In the genomic region with DNA sequence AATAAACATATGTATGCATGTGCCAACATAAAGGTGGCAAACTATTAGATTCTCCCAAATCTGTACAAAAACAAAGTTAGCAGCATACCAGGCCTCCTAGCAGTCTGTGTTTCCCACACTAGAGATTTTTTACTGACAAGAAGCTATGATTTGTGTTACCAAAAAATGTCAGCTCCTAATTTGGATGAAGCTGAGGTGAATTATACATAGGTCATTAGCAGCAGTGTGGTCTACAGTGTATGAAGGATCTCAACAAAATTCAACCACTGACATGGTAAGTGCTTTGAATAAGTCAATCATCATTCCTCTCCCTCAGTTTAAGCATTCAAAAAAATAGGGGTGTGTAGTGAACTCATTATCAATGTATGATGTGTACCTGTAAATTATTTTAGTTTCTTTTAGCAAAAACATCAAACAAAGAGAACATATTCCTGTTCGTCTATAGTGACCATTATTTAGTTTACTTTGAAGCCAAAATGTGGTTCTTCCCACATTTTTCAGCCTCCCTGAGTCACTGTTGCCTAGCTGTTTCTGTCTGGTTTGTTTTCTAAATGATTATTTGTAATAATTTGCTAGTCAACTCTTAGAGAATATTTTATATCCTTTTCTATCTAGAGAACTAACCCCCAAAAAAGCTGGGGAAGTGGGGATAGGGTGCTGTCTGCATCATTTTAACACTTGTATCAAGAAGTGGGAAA, we compare ENCODE assay signal across 15 cellular contexts. TPM values are rescaled to one million over a fixed set of nuclear protein-coding genes. Genes with fewer than 3 reads are reported as not detected.
DNase-seq lines count a peak whose midpoint lies in the region; ATAC-seq and TF ChIP-seq lines count a peak whose summit lies in the region.
"Had no signal": no experiment of that assay in that cellular context is flagged by ENCODE, and none has a peak within 500 bp of the region (broad histone marks: within the 10 kb centered on the region; RNA-seq: fewer than 3 reads in every experiment).

No MANE protein-coding gene starts in this region.

- WGBS in SK-N-SH (ENCODE audit: low lambda C conversion rate), result 21% methylated on average over 1 of the region's 1 CpG

- H3K9ac ChIP-seq in SK-N-SH, result no peak overlapping the region

- POLR2A ChIA-PET in SK-N-SH (lab: Yijun Ruan, JAX), result no interaction called here

- H3K27me3 ChIP-seq in SK-N-SH (ENCODE audit: insufficient read depth) (no peaks in the 10 kb centered on the region), osteoblast (ENCODE audit: insufficient read depth, low read length) (no peaks in the 10 kb centered on the region)

- CTCF ChIA-PET in SK-N-SH (lab: Yijun Ruan, JAX), result interaction anchor here (2.8 kb wide), 1 partner anchor 46 kb away, joined by 8 read pairs; no protein-coding TSS in a partner anchor

- peaks cover 2% of the 10 kb centered on the region for H3F3A ChIP-seq in SK-N-SH (replicated peaks; ENCODE audit: insufficient read depth)

- peak; percentile 10 for DNase-seq in ELR (ENCODE audit: low read depth)
- DNase-seq in SK-N-SH, result no peak
- peak; percentile 14 for DNase-seq in fibroblast of gingiva (ENCODE audit: low read depth)
- DNase-seq in osteoblast (ENCODE audit: insufficient read length, low spot score, missing footprints), result no peak
- no peak for DNase-seq in putamen (ENCODE audit: low spot score)
- no peak for DNase-seq in DMS 273 treated with DMSO at 0.1 percent for 48 hours (lab: John Stamatoyannopoulos, UW)
- DNase-seq: CD8-positive, alpha-beta memory T cell; GOT3; Kasumi-1; NCI-H1436; NCI-H345; NK-92 treated with Interleukin-12 subunit alpha and Interleukin-12 subunit beta, amount 100 ng/mL, for 24 hours had no signal

- H2AFZ ChIP-seq in SK-N-SH (ENCODE audit: low read depth) (peak overlapping the region; percentile 20), osteoblast (ENCODE audit: low read length) (peak overlapping the region; percentile 12)

- peaks cover 3% of the 10 kb centered on the region; the same call in 1 of the 2 replicates for H3K9me3 ChIP-seq in SK-N-SH
- no peaks in the 10 kb centered on the region for H3K9me3 ChIP-seq in osteoblast (ENCODE audit: low read depth, low read length)

- H3K36me3 ChIP-seq in SK-N-SH (replicated peaks in 1 of 2; ENCODE audit: control insufficient read depth in 1 of 2, insufficient read depth in 2 of 2, low read length in 1 of 2), result no peaks in the 10 kb centered on the region
- no peaks in the 10 kb centered on the region for H3K36me3 ChIP-seq in osteoblast (ENCODE audit: insufficient read depth, low read length)

- H3K27ac ChIP-seq in SK-N-SH (ENCODE audit: low read depth in 2 of 2, low read length in 1 of 2) (0 out of 4 replicates have a peak overlapping the region, but pooled peaks of 1 of the 2 experiments have one; percentile 19), osteoblast (ENCODE audit: low read depth, low read length) (peak overlapping the region; percentile 79)

- H3K9me2 ChIP-seq in SK-N-SH, result no peaks in the 10 kb centered on the region

- H3K4me1 ChIP-seq in SK-N-SH (ENCODE audit: control insufficient read depth in 1 of 2, insufficient read depth in 2 of 2, low read depth in 1 of 2, low read length in 1 of 2), result peaks cover 0 to 14% of the 10 kb centered on the region in 2 experiments; a peak in 1 of 4 replicates
- peaks cover 19% of the 10 kb centered on the region for H3K4me1 ChIP-seq in osteoblast (ENCODE audit: insufficient read depth, low read length)

- H3K4me2 ChIP-seq in SK-N-SH, result 0 out of 2 replicates have a peak overlapping the region, but pooled peaks have one; percentile 7
- H3K4me2 ChIP-seq in osteoblast (ENCODE audit: insufficient read depth, low read length), result peak overlapping the region; percentile 31

- no peak overlapping the region for H3K4me3 ChIP-seq in SK-N-SH (ENCODE audit: low read depth in 2 of 2, low read length in 1 of 2)
- no peak overlapping the region for H3K4me3 ChIP-seq in osteoblast (ENCODE audit: insufficient read depth, low read length)

- no peak for ATAC-seq in HG03432 (IDR thresholded peaks at IDR 0.05; ENCODE audit: unreplicated experiment)
- ATAC-seq in HG02642 (IDR thresholded peaks at IDR 0.05; ENCODE audit: poor library complexity, unreplicated experiment), result no peak
- ATAC-seq: HepG2 had no signal

- no peak for TF ChIP-seq EP300 in SK-N-SH (IDR thresholded peaks at IDR 0.05; ENCODE audit: borderline replicate concordance in 1 of 2, low read depth in 1 of 2, low read length in 1 of 2)

- H3K79me2 ChIP-seq in SK-N-SH (ENCODE audit: insufficient read depth), result no peaks in the 10 kb centered on the region
- no peaks in the 10 kb centered on the region for H3K79me2 ChIP-seq in osteoblast (ENCODE audit: insufficient read depth, low read length)

- no peaks in the 10 kb centered on the region for H4K20me1 ChIP-seq in SK-N-SH (ENCODE audit: insufficient read depth)
- no peaks in the 10 kb centered on the region for H4K20me1 ChIP-seq in osteoblast (ENCODE audit: insufficient read depth, low read length)

- TF ChIP-seq CTCF in SK-N-SH (IDR thresholded peaks at IDR 0.05), result no peak
- no peak for TF ChIP-seq CTCF in osteoblast (IDR thresholded peaks at IDR 0.05; ENCODE audit: extremely low read depth, low read depth, low read length)

- no peak for TF ChIP-seq RAD21 in SK-N-SH (IDR thresholded peaks at IDR 0.05; ENCODE audit: low read length)

TF ChIP-seq in SK-N-SH, 30 proteins besides CTCF, POLR2A, EP300 and RAD21:
- TF ChIP-seq ELF1 (IDR thresholded peaks at IDR 0.05) (no peak), YY1 (IDR thresholded peaks at IDR 0.05; ENCODE audit: low read depth) (no peak), RXRA (IDR thresholded peaks at IDR 0.05; ENCODE audit: borderline replicate concordance, low read depth) (no peak), TCF12 (IDR thresholded peaks at IDR 0.05) (no peak), POLR2AphosphoS5 (IDR thresholded peaks at IDR 0.05; ENCODE audit: low read depth, low read length) (no peak), RFX5 (IDR thresholded peaks at IDR 0.05; ENCODE audit: low read length) (no peak), CHD2 (IDR thresholded peaks at IDR 0.05; ENCODE audit: low read length, partially characterized antibody) (no peak), MEF2A (IDR thresholded peaks at IDR 0.05; ENCODE audit: borderline replicate concordance, low read depth) (no peak), GABPA (IDR thresholded peaks at IDR 0.05; ENCODE audit: low read depth) (no peak), NFIC (IDR thresholded peaks at IDR 0.05; ENCODE audit: borderline replicate concordance) (no peak)
TF ChIP-seq in SK-N-SH: peak in this region for 0.

RNA-seq across cellular contexts. Expression of a gene that starts 52.1 kb away (rescaled TPM):
- 72.6 and 86.7 TPM in 2 replicates for polyA plus RNA-seq in SK-N-SH (2012; rRNA removed)
- 71.7 and 77.5 TPM in 2 replicates for polyA plus RNA-seq in SK-N-SH (2012; cell fraction: cytosol; rRNA removed)
- 242 and 373 TPM in 2 replicates for polyA plus RNA-seq in SK-N-SH (2012; cell fraction: nucleus; rRNA removed)
- 70.9 and 81.3 TPM in 2 replicates for total RNA-seq in osteoblast

Comparison
In these comparisons a context has a peak if more than half of its experiments do, and no peak if none do; other contexts are left out.
1. DNase-seq: peak in ELR (single experiment) and fibroblast of gingiva (single experiment); none in SK-N-SH (single experiment), osteoblast (single experiment), putamen (single experiment) and DMS 273 treated with DMSO at 0.1 percent for 48 hours (single experiment).